ENCODE assay signal across 27 cellular contexts in the genomic region with DNA sequence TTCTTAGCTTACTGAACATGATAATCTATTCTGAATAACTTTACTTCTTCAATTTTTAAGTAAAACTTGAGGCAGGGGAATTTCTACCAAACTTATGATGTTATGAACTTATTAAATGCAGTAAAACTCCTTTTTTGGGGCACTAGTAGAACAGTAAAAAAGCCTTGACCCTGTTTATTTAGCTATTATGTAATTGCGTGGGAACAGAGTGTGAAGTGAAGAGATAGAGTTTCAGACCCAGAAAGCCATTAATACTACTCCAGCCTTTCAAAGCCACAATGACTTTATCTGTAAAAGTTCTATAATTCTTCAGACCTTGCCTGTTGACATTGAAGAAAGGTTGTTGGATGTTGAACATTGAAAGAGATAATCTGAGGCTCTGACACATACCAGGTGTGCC.
"Had no signal": no experiment of that assay in that cellular context is flagged by ENCODE, and none has a peak within 500 bp of the region (broad histone marks: within the 10 kb centered on the region; RNA-seq: fewer than 3 reads in every experiment).

No MANE protein-coding gene starts in this region.

- H2AFZ ChIP-seq: PC-9 had no signal

- H3K4me2 ChIP-seq: PC-9 had no signal

- H3K9me3 ChIP-seq: MG63, Peyer's patch, SJSA1 had no signal

- FAIRE-seq: HepG2 had no signal

- H3K36me3 Mint-ChIP-seq: T-cell had no signal

- H3K36me3 ChIP-seq: MG63, Peyer's patch, SJSA1 had no signal

- H3K4me3 Mint-ChIP-seq: T-cell had no signal

- H3K4me1 Mint-ChIP-seq: T-cell had no signal

- H3K27ac Mint-ChIP-seq: T-cell had no signal

- H3K27me3 Mint-ChIP-seq: T-cell had no signal

- H3K27me3 ChIP-seq: MG63, Peyer's patch, SJSA1 had no signal

- H3K27ac ChIP-seq: PC-9, Peyer's patch, SJSA1, SK-N-MC had no signal

- DNase-seq: IMR-90, Karpas-422, KG1, MG63, NCI-H1092, NCI-H1105 treated with DMSO at 0.1 percent for 48 hours, NCI-H1417 treated with DMSO at 0.1 percent for 48 hours, NCI-H146, NCI-H1694 treated with DMSO at 0.1 percent for 48 hours, NCI-H2029, NCI-H2081 treated with DMSO at 0.1 percent for 48 hours, NCI-H2171, NCI-H226, NCI-H446, NCI-H510A, NCI-H524 treated with DMSO at 0.1 percent for 48 hours, NCI-H69, NCI-H774, OCI-M1, PC-9, Peyer's patch, SHP77 treated with DMSO at 0.1 percent for 48 hours, SW 1271, T-cell had no signal

- H3K4me3 ChIP-seq: MG63, PC-9, Peyer's patch, SJSA1, SK-N-MC had no signal

- H3K4me1 ChIP-seq: Peyer's patch, SJSA1 had no signal
